Comparison of ENCODE assay signal across 13 cellular contexts in the genomic region with DNA sequence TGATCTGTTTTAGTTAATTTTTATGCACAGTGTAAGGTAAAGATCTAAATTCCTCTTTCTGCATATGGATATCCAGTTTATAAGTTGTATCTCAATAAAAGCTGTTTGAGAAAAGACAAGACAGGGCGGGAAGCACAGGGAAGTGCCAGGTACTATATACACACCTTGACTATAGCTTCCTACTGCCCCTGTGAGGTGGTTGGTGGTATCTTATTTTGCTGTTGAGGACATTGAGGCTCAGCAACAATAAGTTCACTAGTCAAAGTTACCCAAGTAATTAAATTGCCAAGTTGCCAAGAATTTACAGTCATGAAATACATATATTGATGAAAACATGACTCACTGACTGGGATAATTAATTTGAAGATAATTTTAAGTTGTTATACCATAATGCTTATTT.
DNase-seq lines count a peak whose midpoint lies in the region; ATAC-seq and TF ChIP-seq lines count a peak whose summit lies in the region.
"Had no signal": no experiment of that assay in that cellular context is flagged by ENCODE, and none has a peak within 500 bp of the region (broad histone marks: within the 10 kb centered on the region; RNA-seq: fewer than 3 reads in every experiment).

No MANE protein-coding gene starts in this region.

- H3K4me1 ChIP-seq in HEK293 (ENCODE audit: control insufficient read depth, insufficient read depth, low read length): no peaks in the 10 kb centered on the region
- H3K4me1 ChIP-seq: upper lobe of right lung had no signal

- H3K4me3 Mint-ChIP-seq in activated T-helper 1 cell treated with anti-CD3 and anti-CD28 coated beads, Interleukin-12 subunit alpha, Interleukin-12 subunit beta, Interleukin-2, Interleukin-4 antibody, amounts not matched to agents 30 ng/mL and 10 ng/mL and 1 ng/mL, durations not matched to agents 14 hours and 24 hours and 36 hours: no peak overlapping the region
- H3K4me3 Mint-ChIP-seq in stimulated activated effector memory CD8-positive, alpha-beta T cell treated with anti-CD3 and anti-CD28 coated beads, Interleukin-12 subunit alpha, Interleukin-12 subunit beta, amount 100 ng/mL, for 72 hours: no peak overlapping the region

- POLR2A ChIA-PET in HEK293 (lab: Yijun Ruan, JAX): no interaction called here

- H3K9me3 Mint-ChIP-seq in activated T-helper 1 cell treated with anti-CD3 and anti-CD28 coated beads, Interleukin-12 subunit alpha, Interleukin-12 subunit beta, Interleukin-2, Interleukin-4 antibody, amounts not matched to agents 30 ng/mL and 10 ng/mL and 1 ng/mL, durations not matched to agents 14 hours and 24 hours and 36 hours: no peaks in the 10 kb centered on the region
- H3K9me3 Mint-ChIP-seq in stimulated activated effector memory CD8-positive, alpha-beta T cell treated with anti-CD3 and anti-CD28 coated beads, Interleukin-12 subunit alpha, Interleukin-12 subunit beta, amount 100 ng/mL, for 72 hours: no peaks in the 10 kb centered on the region
- H3K9me3 Mint-ChIP-seq: activated T-helper 2 cell treated with anti-CD3 and anti-CD28 coated beads, Interferon-gamma antibody, Interleukin-2, Interleukin-4, amounts not matched to agents 10 μg/mL and 5 μg/mL and 100 μg/mL, durations not matched to agents 14 hours and 24 hours and 36 hours had no signal

- H3K4me1 Mint-ChIP-seq in activated T-helper 1 cell treated with anti-CD3 and anti-CD28 coated beads, Interleukin-12 subunit alpha, Interleukin-12 subunit beta, Interleukin-2, Interleukin-4 antibody, amounts not matched to agents 30 ng/mL and 10 ng/mL and 1 ng/mL, durations not matched to agents 14 hours and 24 hours and 36 hours (ENCODE audit: low read depth): peaks cover 16% of the 10 kb centered on the region
- peaks cover 16% of the 10 kb centered on the region for H3K4me1 Mint-ChIP-seq in stimulated activated effector memory CD8-positive, alpha-beta T cell treated with anti-CD3 and anti-CD28 coated beads, Interleukin-12 subunit alpha, Interleukin-12 subunit beta, amount 100 ng/mL, for 72 hours

- H3K4me3 ChIP-seq in HEK293 (ENCODE audit: low read depth, low read length): no peak overlapping the region
- H3K4me3 ChIP-seq: upper lobe of right lung had no signal

- CTCF ChIA-PET in HEK293 (lab: Yijun Ruan, JAX): interaction anchor here (0.5 to 1.6 kb wide), 6 partner anchors 11 to 617 kb away, joined by 3 to 6 read pairs (median 3); no protein-coding TSS in a partner anchor

- intact Hi-C loops in activated T-helper 1 cell treated with anti-CD3 and anti-CD28 coated beads, Interleukin-12 subunit alpha, Interleukin-12 subunit beta, Interleukin-2, Interleukin-4 antibody, amounts not matched to agents 30 ng/mL and 10 ng/mL and 1 ng/mL, durations not matched to agents 14 hours and 24 hours and 36 hours (cut with micrococcal nuclease): loop anchor here (5.0 kb wide), 1 partner anchor 142 kb away; no protein-coding TSS in a partner anchor

- peaks cover 19% of the 10 kb centered on the region for H3K36me3 Mint-ChIP-seq in activated T-helper 1 cell treated with anti-CD3 and anti-CD28 coated beads, Interleukin-12 subunit alpha, Interleukin-12 subunit beta, Interleukin-2, Interleukin-4 antibody, amounts not matched to agents 30 ng/mL and 10 ng/mL and 1 ng/mL, durations not matched to agents 14 hours and 24 hours and 36 hours (ENCODE audit: low read depth)
- peaks cover 47% of the 10 kb centered on the region for H3K36me3 Mint-ChIP-seq in stimulated activated effector memory CD8-positive, alpha-beta T cell treated with anti-CD3 and anti-CD28 coated beads, Interleukin-12 subunit alpha, Interleukin-12 subunit beta, amount 100 ng/mL, for 72 hours

- TF ChIP-seq CTCF in C4-2B (conservative IDR thresholded peaks at IDR 0.05): peak; percentile 65
- TF ChIP-seq CTCF in HEK293 (tag by site-specific recombination; IDR thresholded peaks at IDR 0.05): no peak

- ATAC-seq in SK-N-SH treated with all-trans-retinoic acid at 6 μM for 48 hours (peak; percentile 54; the same call in 2 of the 3 replicates), HG02973 (IDR thresholded peaks at IDR 0.05; ENCODE audit: unreplicated experiment) (no peak)
- no peak for ATAC-seq in stimulated activated effector memory CD8-positive, alpha-beta T cell treated with anti-CD3 and anti-CD28 coated beads, Interleukin-12 subunit alpha, Interleukin-12 subunit beta, amount 100 ng/mL, for 72 hours
- ATAC-seq: left ventricle myocardium superior, upper lobe of right lung had no signal

- no peak overlapping the region for H3K27ac Mint-ChIP-seq in activated T-helper 1 cell treated with anti-CD3 and anti-CD28 coated beads, Interleukin-12 subunit alpha, Interleukin-12 subunit beta, Interleukin-2, Interleukin-4 antibody, amounts not matched to agents 30 ng/mL and 10 ng/mL and 1 ng/mL, durations not matched to agents 14 hours and 24 hours and 36 hours
- no peak overlapping the region for H3K27ac Mint-ChIP-seq in stimulated activated effector memory CD8-positive, alpha-beta T cell treated with anti-CD3 and anti-CD28 coated beads, Interleukin-12 subunit alpha, Interleukin-12 subunit beta, amount 100 ng/mL, for 72 hours
- H3K27ac Mint-ChIP-seq: activated T-helper 2 cell treated with anti-CD3 and anti-CD28 coated beads, Interferon-gamma antibody, Interleukin-2, Interleukin-4, amounts not matched to agents 10 μg/mL and 5 μg/mL and 100 μg/mL, durations not matched to agents 14 hours and 24 hours and 36 hours had no signal

- H3K27ac ChIP-seq in C4-2B: no peak overlapping the region
- H3K27ac ChIP-seq in HEK293 (ENCODE audit: extremely low read depth, low read depth, low read length): no peak overlapping the region
- H3K27ac ChIP-seq: upper lobe of right lung had no signal

- H3K9me3 ChIP-seq in HEK293 (ENCODE audit: control insufficient read depth, insufficient read depth, low read depth, low read length): no peaks in the 10 kb centered on the region
- H3K9me3 ChIP-seq: upper lobe of right lung had no signal

- H3K36me3 ChIP-seq in HEK293 (ENCODE audit: control insufficient read depth in 2 of 2, insufficient read depth in 1 of 2, low read length in 2 of 2): peaks cover 0 to 26% of the 10 kb centered on the region in 2 experiments

- no peaks in the 10 kb centered on the region for H3K27me3 Mint-ChIP-seq in activated T-helper 1 cell treated with anti-CD3 and anti-CD28 coated beads, Interleukin-12 subunit alpha, Interleukin-12 subunit beta, Interleukin-2, Interleukin-4 antibody, amounts not matched to agents 30 ng/mL and 10 ng/mL and 1 ng/mL, durations not matched to agents 14 hours and 24 hours and 36 hours (ENCODE audit: insufficient read depth)

- DNase-seq in kidney tubule cell (ENCODE audit: low spot score) (peak; percentile 9), NOMO-1 treated with DMSO at 0.1 percent for 48 hours (lab: John Stamatoyannopoulos, UW; ENCODE audit: unreplicated experiment) (no peak)
- DNase-seq in activated T-helper 1 cell treated with anti-CD3 and anti-CD28 coated beads, Interleukin-12 subunit alpha, Interleukin-12 subunit beta, Interleukin-2, Interleukin-4 antibody, amounts not matched to agents 30 ng/mL and 10 ng/mL and 1 ng/mL, durations not matched to agents 14 hours and 24 hours and 36 hours (ENCODE audit: low spot score): no peak
- no peak for DNase-seq in stimulated activated effector memory CD8-positive, alpha-beta T cell treated with anti-CD3 and anti-CD28 coated beads, Interleukin-12 subunit alpha, Interleukin-12 subunit beta, amount 100 ng/mL, for 72 hours (ENCODE audit: low spot score in 2 of 2)
- DNase-seq: caudate nucleus, COR-L47, left ventricle myocardium superior, upper lobe of right lung had no signal

TF ChIP-seq in HEK293, 187 proteins besides CTCF, POLR2A, EP300 and RAD21:
- TF ChIP-seq ZNF664 (tag by site-specific recombination; IDR thresholded peaks at IDR 0.05) (0 out of 2 replicates have a peak, but pooled peaks have one; percentile 34), ZNF416 (tag by site-specific recombination; IDR thresholded peaks at IDR 0.05) (no peak), ZNF747 (tag by site-specific recombination; IDR thresholded peaks at IDR 0.05) (no peak), ZNF654 (tag by site-specific recombination; IDR thresholded peaks at IDR 0.05; ENCODE audit: low read depth) (0 out of 2 replicates have a peak, but pooled peaks have one; percentile 16), ZSCAN16 (tag by site-specific recombination; IDR thresholded peaks at IDR 0.05) (no peak)
TF ChIP-seq in HEK293: peak in this region for 2.

TF ChIP-seq in SK-N-SH treated with all-trans-retinoic acid at 6 μM for 48 hours, 23 proteins besides CTCF, POLR2A, EP300 and RAD21 (continues in another document):
- TF ChIP-seq ESRRG (CRISPR knock-in tag; IDR thresholded peaks at IDR 0.05) (no peak), ISL1 (CRISPR knock-in tag; IDR thresholded peaks at IDR 0.05) (no peak), RARB (CRISPR knock-in tag; IDR thresholded peaks at IDR 0.05) (no peak), SNAI2 (CRISPR knock-in tag; IDR thresholded peaks at IDR 0.05) (no peak), CSDC2 (CRISPR knock-in tag; IDR thresholded peaks at IDR 0.05) (no peak), GLIS3 (CRISPR knock-in tag; IDR thresholded peaks at IDR 0.05) (no peak)
- TF ChIP-seq, protein P1, sequence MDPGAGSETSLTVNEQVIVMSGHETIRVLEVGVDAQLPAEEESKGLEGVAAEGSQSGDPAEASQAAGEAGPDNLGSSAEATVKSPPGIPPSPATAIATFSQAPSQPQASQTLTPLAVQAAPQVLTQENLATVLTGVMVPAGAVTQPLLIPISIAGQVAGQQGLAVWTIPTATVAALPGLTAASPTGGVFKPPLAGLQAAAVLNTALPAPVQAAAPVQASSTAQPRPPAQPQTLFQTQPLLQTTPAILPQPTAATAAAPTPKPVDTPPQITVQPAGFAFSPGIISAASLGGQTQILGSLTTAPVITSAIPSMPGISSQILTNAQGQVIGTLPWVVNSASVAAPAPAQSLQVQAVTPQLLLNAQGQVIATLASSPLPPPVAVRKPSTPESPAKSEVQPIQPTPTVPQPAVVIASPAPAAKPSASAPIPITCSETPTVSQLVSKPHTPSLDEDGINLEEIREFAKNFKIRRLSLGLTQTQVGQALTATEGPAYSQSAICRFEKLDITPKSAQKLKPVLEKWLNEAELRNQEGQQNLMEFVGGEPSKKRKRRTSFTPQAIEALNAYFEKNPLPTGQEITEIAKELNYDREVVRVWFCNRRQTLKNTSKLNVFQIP (CRISPR knock-in tag; IDR thresholded peaks at IDR 0.05; ENCODE audit: borderline replicate concordance, low read depth): no peak
- TF ChIP-seq, protein P2, sequence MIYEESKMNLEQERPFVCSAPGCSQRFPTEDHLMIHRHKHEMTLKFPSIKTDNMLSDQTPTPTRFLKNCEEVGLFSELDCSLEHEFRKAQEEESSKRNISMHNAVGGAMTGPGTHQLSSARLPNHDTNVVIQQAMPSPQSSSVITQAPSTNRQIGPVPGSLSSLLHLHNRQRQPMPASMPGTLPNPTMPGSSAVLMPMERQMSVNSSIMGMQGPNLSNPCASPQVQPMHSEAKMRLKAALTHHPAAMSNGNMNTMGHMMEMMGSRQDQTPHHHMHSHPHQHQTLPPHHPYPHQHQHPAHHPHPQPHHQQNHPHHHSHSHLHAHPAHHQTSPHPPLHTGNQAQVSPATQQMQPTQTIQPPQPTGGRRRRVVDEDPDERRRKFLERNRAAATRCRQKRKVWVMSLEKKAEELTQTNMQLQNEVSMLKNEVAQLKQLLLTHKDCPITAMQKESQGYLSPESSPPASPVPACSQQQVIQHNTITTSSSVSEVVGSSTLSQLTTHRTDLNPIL (CRISPR knock-in tag; IDR thresholded peaks at IDR 0.05; ENCODE audit: low read depth): no peak
